1 cellular context compared by ENCODE assay signal in the genomic region with DNA sequence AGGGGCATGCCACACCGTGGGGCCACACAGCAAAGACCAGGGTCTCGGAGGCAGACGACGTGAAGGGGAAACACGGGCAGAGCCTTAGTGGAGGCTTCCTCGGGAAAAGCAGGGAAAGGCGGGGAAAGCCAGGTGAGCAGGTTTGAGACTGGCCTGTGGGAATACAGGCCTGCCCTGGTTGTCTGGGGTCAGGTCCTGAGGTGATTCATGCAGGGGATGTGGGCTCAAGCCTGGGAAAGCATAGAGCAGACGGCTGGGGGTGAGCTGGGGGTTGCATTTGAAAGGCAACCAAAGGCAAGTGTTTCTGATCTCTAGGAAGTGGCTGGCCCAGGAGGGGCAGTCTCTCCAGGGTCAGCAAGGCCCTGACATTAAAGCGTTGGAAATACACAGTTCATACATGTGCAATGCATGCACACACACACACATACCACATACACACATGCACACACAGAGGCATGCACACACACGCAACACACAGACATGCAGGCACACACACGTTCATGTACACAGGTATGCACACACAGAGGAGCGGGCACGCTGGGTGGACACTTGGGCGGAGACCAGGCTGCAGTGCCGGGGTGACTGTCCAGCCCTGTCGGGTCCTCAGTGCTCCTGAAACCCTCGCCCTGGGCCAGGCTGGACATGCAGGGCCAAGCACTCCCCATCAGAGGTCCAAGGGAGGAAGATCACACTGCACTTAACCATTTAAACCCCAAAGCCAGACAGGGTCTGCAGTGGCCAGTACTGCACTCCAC.
TF ChIP-seq lines count a peak whose summit lies in the region.

No MANE protein-coding gene starts in this region.

TF ChIP-seq in GM23338, 12 proteins besides CTCF, POLR2A, EP300 and RAD21 (continued from another document):
- TF ChIP-seq, protein P1, sequence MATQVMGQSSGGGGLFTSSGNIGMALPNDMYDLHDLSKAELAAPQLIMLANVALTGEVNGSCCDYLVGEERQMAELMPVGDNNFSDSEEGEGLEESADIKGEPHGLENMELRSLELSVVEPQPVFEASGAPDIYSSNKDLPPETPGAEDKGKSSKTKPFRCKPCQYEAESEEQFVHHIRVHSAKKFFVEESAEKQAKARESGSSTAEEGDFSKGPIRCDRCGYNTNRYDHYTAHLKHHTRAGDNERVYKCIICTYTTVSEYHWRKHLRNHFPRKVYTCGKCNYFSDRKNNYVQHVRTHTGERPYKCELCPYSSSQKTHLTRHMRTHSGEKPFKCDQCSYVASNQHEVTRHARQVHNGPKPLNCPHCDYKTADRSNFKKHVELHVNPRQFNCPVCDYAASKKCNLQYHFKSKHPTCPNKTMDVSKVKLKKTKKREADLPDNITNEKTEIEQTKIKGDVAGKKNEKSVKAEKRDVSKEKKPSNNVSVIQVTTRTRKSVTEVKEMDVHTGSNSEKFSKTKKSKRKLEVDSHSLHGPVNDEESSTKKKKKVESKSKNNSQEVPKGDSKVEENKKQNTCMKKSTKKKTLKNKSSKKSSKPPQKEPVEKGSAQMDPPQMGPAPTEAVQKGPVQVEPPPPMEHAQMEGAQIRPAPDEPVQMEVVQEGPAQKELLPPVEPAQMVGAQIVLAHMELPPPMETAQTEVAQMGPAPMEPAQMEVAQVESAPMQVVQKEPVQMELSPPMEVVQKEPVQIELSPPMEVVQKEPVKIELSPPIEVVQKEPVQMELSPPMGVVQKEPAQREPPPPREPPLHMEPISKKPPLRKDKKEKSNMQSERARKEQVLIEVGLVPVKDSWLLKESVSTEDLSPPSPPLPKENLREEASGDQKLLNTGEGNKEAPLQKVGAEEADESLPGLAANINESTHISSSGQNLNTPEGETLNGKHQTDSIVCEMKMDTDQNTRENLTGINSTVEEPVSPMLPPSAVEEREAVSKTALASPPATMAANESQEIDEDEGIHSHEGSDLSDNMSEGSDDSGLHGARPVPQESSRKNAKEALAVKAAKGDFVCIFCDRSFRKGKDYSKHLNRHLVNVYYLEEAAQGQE (IDR thresholded peaks at IDR 0.05; ENCODE audit: unreplicated experiment) = no peak
- TF ChIP-seq ZNF331 (CRISPR knock-in tag; IDR thresholded peaks at IDR 0.05; ENCODE audit: low read depth) (no peak), JUNB (IDR thresholded peaks at IDR 0.05; ENCODE audit: unreplicated experiment) (no peak)
